In the genomic region with DNA sequence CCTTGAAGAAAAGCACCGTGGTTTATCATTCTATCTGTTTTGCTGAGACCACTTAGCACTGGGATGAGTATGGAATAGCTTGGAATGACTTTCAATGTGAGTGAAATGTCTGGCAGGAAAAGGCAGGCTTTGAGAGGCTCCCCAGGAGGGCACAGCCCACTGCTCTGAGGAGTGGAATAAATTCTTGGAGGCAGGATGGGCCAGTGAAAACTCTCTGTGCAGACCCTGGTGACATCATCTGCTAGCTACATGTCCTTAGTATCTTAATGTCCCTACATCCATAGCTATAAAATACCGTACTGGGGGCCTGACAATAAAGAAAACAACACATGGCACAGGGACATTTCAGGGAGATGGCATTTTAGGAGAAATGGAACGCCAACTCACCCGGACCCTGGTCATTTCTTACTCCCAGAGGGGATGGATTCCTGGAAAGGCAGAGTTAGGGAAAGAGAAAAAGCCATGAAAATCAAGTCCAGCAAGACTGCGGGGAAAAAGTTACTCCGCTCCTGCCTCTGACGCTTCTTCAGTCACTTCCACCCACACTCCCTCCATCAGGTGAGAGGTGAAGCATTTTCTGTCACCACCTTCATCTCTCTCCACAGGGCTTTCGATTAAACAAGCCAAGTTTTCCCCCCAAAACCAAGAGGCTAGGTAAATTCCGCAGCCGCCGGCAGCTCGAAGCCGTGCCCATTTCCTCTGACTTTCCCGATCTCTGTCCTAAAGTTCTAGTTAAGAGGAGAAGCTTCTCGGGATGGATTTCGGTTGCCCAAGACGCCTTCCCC, we compare ENCODE assay signal across 9 cellular contexts. TPM values are rescaled to one million over a fixed set of nuclear protein-coding genes. Genes with fewer than 3 reads are reported as not detected.
DNase-seq lines count a peak whose midpoint lies in the region; ATAC-seq and TF ChIP-seq lines count a peak whose summit lies in the region.
"Had no signal": no experiment of that assay in that cellular context is flagged by ENCODE, and none has a peak within 500 bp of the region (broad histone marks: within the 10 kb centered on the region; RNA-seq: fewer than 3 reads in every experiment).

No MANE protein-coding gene starts in this region.

- 36 to 55% methylated on average over 14 to 17 of the region's 17 CpGs for WGBS in esophagus squamous epithelium, 2 donors
- WGBS in trophoblast cell (ENCODE audit: extremely low coverage, insufficient coverage, insufficient read length), result no CpG with 5 or more reads among the region's 17 CpGs

- no peak overlapping the region for H2BK5ac ChIP-seq in trophoblast cell (ENCODE audit: low read depth, low read length, poor library complexity)

- intact Hi-C loops in Caco-2 (cut with micrococcal nuclease; ENCODE audit: unreplicated experiment), result loop anchor here (1.0 kb wide), 2 partner anchors 33 to 75 kb away; partner anchors contain the start of genes ZNF32 and ZNF485
- intact Hi-C loops in esophagus squamous epithelium (cut with DNase I), result no loop called here

- H3K36me3 ChIP-seq in Caco-2 (ENCODE audit: control insufficient read depth, insufficient read depth, low read length) (0 out of 2 replicates have a peak, but pooled peaks cover 5% of the 10 kb centered on the region), Peyer's patch (no peaks in the 10 kb centered on the region), esophagus squamous epithelium (peaks cover 0 to 7% (median 0%) of the 10 kb centered on the region in 3 donors), trophoblast cell (ENCODE audit: control insufficient read depth in 1 of 2, insufficient read depth in 2 of 2, low read length in 2 of 2) (no peaks in the 10 kb centered on the region)
- H3K36me3 ChIP-seq: HAP-1 had no signal

- peaks cover 21% of the 10 kb centered on the region for H3K4me1 Mint-ChIP-seq in Caco-2 (ENCODE audit: low read depth, unreplicated experiment)

- peak overlapping the region; percentile 97 for H2AFZ ChIP-seq in trophoblast cell (ENCODE audit: insufficient read depth, low read length, poor library complexity)

- no peak overlapping the region for H3K4ac ChIP-seq in trophoblast cell (ENCODE audit: low read depth, low read length)

- peak overlapping the region; percentile 87 for H4K12ac ChIP-seq in trophoblast cell (ENCODE audit: low read depth, low read length)

- H3K27ac Mint-ChIP-seq in Caco-2 (ENCODE audit: unreplicated experiment), result peak overlapping the region; percentile 79

- no peak overlapping the region for H2BK120ac ChIP-seq in trophoblast cell (ENCODE audit: insufficient read depth, low read length, poor library complexity)

- peak overlapping the region; percentile 86 for H3K18ac ChIP-seq in trophoblast cell (ENCODE audit: low read length)

- no peak overlapping the region for H2BK12ac ChIP-seq in trophoblast cell (ENCODE audit: low read length)

- H3K4me1 ChIP-seq in Caco-2 (peaks cover 12% of the 10 kb centered on the region; the same call in 1 of the 2 replicates), Peyer's patch (peaks cover 0 to 6% (median 2%) of the 10 kb centered on the region in 4 donors), esophagus squamous epithelium (peaks cover 4 to 24% (median 7%) of the 10 kb centered on the region in 3 donors), trophoblast cell (ENCODE audit: control insufficient read depth in 1 of 2, insufficient read depth in 2 of 2, low read length in 2 of 2) (peaks cover 0 to 10% of the 10 kb centered on the region in 2 experiments)
- H3K4me1 ChIP-seq: HAP-1 had no signal

- H4K8ac ChIP-seq in trophoblast cell (ENCODE audit: low read depth, low read length), result peak overlapping the region; percentile 77

- H3K27me3 Mint-ChIP-seq in Caco-2 (ENCODE audit: insufficient read depth, unreplicated experiment), result no peaks in the 10 kb centered on the region

- POLR2A ChIA-PET in Caco-2 (lab: Charles Lee), result interaction anchor here (0.5 to 0.9 kb wide), 4 partner anchors 13 to 193 kb away, joined by 3 to 4 read pairs (median 3); partner anchors contain the start of gene ZNF485

- no peak for ATAC-seq in HG02763 (IDR thresholded peaks at IDR 0.05; ENCODE audit: unreplicated experiment)

- peaks cover 13% of the 10 kb centered on the region for H3K36me3 Mint-ChIP-seq in Caco-2 (ENCODE audit: insufficient read depth, unreplicated experiment)

- H3K9me3 ChIP-seq in Caco-2, result no peaks in the 10 kb centered on the region
- H3K9me3 ChIP-seq in Peyer's patch, result no peaks in the 10 kb centered on the region
- no peaks in the 10 kb centered on the region for H3K9me3 ChIP-seq in esophagus squamous epithelium
- peaks cover 2% of the 10 kb centered on the region for H3K9me3 ChIP-seq in trophoblast cell (ENCODE audit: insufficient read depth, low read depth, low read length)
- H3K9me3 ChIP-seq: HAP-1 had no signal

- peak overlapping the region; percentile 90 for H3K4me3 Mint-ChIP-seq in Caco-2 (ENCODE audit: unreplicated experiment)

- H3K79me1 ChIP-seq in trophoblast cell (ENCODE audit: low read length), result peaks cover 6% of the 10 kb centered on the region

- H3K4me3 ChIP-seq in Caco-2 (ENCODE audit: low read depth, low read length) (peak overlapping the region; percentile 85), Peyer's patch (peak overlapping the region; percentile 53 to 78 (median 62)), esophagus squamous epithelium (peak overlapping the region; percentile 45 to 86 (median 59)), trophoblast cell (ENCODE audit: low read depth, low read length) (peak overlapping the region; percentile 71)
- H3K4me3 ChIP-seq: HAP-1 had no signal

- peak overlapping the region; percentile 73 for H3K14ac ChIP-seq in trophoblast cell (ENCODE audit: low read length)

- no peaks in the 10 kb centered on the region for H3K79me2 ChIP-seq in trophoblast cell (ENCODE audit: control insufficient read depth, insufficient read depth, low read length, poor library complexity)

- H2AK5ac ChIP-seq in trophoblast cell (ENCODE audit: low read length), result no peak overlapping the region

- TF ChIP-seq POLR2A in Peyer's patch (IDR thresholded peaks at IDR 0.05) (no peak), esophagus squamous epithelium (IDR thresholded peaks at IDR 0.05) (no peak)

- peak overlapping the region; percentile 69 for H3K4me2 ChIP-seq in trophoblast cell (ENCODE audit: low read length)

- peaks cover 38% of the 10 kb centered on the region for H3K9me3 Mint-ChIP-seq in Caco-2 (ENCODE audit: unreplicated experiment)

- TF ChIP-seq CTCF in Caco-2 (IDR thresholded peaks at IDR 0.05; ENCODE audit: insufficient read depth in 1 of 2, low read depth in 1 of 2, low read length in 1 of 2, severe bottlenecking in 1 of 2, unreplicated experiment in 1 of 2), result no peak
- TF ChIP-seq CTCF in Peyer's patch (IDR thresholded peaks at IDR 0.05), result no peak
- TF ChIP-seq CTCF in esophagus squamous epithelium (IDR thresholded peaks at IDR 0.05), result no peak

- H3K27me3 ChIP-seq in Caco-2 (replicated peaks; ENCODE audit: control insufficient read depth, insufficient read depth, low read length) (no peaks in the 10 kb centered on the region), Peyer's patch (no peaks in the 10 kb centered on the region), esophagus squamous epithelium (peaks cover 0 to 19% (median 0%) of the 10 kb centered on the region in 4 donors), trophoblast cell (ENCODE audit: insufficient read depth, low read length) (no peaks in the 10 kb centered on the region)

- H3K27ac ChIP-seq in Peyer's patch, result peak overlapping the region in 3 of 4 donors; percentile 53 to 73 (median 67)
- H3K27ac ChIP-seq in esophagus squamous epithelium, result peak overlapping the region; percentile 26 to 81 (median 66)
- no peak overlapping the region for H3K27ac ChIP-seq in trophoblast cell (ENCODE audit: low read depth, low read length)

- H3K23ac ChIP-seq in trophoblast cell (ENCODE audit: low read length), result no peak overlapping the region

- DNase-seq in Caco-2 (peak in 1 of 2 experiments; percentile 19), Peyer's patch (no peak), esophagus squamous epithelium (lab: John Stamatoyannopoulos, UW) (no peak), trophoblast cell (peak in 1 of 2 donors; percentile 21), COLO829 (ENCODE audit: low spot score) (no peak), DMS79 (lab: John Stamatoyannopoulos, UW) (no peak), NCI-H526 treated with DMSO at 0.1 percent for 48 hours (lab: John Stamatoyannopoulos, UW) (no peak)

- H4K91ac ChIP-seq in trophoblast cell (ENCODE audit: low read depth, low read length), result no peak overlapping the region

- TSS peak; percentile 39 for BruUV-seq in Caco-2 (replicated peaks; lab: Mats Ljungman, UMichigan)

- no peak overlapping the region for H3K9ac ChIP-seq in trophoblast cell (ENCODE audit: low read length)

- CTCF ChIA-PET in Caco-2 (lab: Charles Lee), result interaction anchor here (0.6 to 1.2 kb wide), 2 partner anchors 13 to 33 kb away, joined by 3 to 4 read pairs; partner anchors contain the start of gene ZNF485

RNA-seq across cellular contexts. Expression of gene ZNF239, which starts 1.0 kb away (rescaled TPM):
- 15.2 and 16.4 TPM in 2 replicates for total RNA-seq in Caco-2 (2022)
- 10 to 100 TPM in 1 of 4 donors, 1 to 10 TPM in 3; 2.6 to 17.3 (median 3.8) TPM for total RNA-seq in Peyer's patch
- total RNA-seq in esophagus squamous epithelium, result 1 to 10 TPM in 2 of 4 donors, under 1 TPM in 2; 0.11 to 2.8 (median 1.2) TPM
- polyA plus RNA-seq in trophoblast cell (2013), result 0.92 and 1.1 TPM in 2 replicates

RNA-seq across cellular contexts. Expression of gene ZNF485, which starts 32.8 kb away (rescaled TPM):
- total RNA-seq in Caco-2 (2022), result 7.3 and 8.6 TPM in 2 replicates
- total RNA-seq in Peyer's patch, result 10 to 100 TPM in 1 of 4 donors, 1 to 10 TPM in 3; 1.5 to 19.0 (median 2.5) TPM
- total RNA-seq in esophagus squamous epithelium, result 10 to 100 TPM in 1 of 4 donors, 1 to 10 TPM in 3; 1.1 to 10.9 (median 5.0) TPM
- polyA plus RNA-seq in trophoblast cell (2013), result 0.61 and 0.66 TPM in 2 replicates
